15 cellular contexts compared by ENCODE assay signal in the genomic region with DNA sequence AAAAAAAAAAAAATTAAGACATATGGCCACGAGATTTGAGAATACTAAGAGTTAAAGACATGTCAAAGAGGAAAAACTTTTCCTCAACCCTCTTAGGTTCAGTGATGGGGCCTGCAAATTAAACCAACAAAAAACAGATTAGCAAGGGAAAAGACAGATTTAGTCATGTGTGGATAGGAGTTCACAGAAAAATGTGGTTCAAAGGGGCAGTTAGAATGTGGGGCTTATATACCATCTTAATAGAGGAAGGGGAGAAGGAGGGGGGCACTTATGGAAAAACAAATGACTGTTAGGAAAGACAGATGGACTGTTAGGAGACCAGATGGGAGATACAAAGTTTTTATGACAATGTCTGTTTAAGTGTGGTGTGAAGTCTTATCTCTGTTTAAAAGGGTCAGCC.
DNase-seq lines count a peak whose midpoint lies in the region; ATAC-seq lines count a peak whose summit lies in the region.
"Had no signal": no experiment of that assay in that cellular context is flagged by ENCODE, and none has a peak within 500 bp of the region (broad histone marks: within the 10 kb centered on the region; RNA-seq: fewer than 3 reads in every experiment).

No MANE protein-coding gene starts in this region.

- no peaks in the 10 kb centered on the region for H3K9me3 Mint-ChIP-seq in activated T-cell treated with anti-CD3 and anti-CD28 coated beads, Interleukin-2, amount 50 U/mL, for 72 hours
- no peaks in the 10 kb centered on the region for H3K9me3 Mint-ChIP-seq in dendritic cell treated with granulocyte-macrophage colony-stimulating factor and Interleukin-4, amounts not matched to agents 40 ng/mL and 50 ng/mL, for 4 days
- H3K9me3 Mint-ChIP-seq: CD8-positive, alpha-beta memory T cell had no signal

- intact Hi-C loops in dendritic cell treated with granulocyte-macrophage colony-stimulating factor and Interleukin-4, amounts not matched to agents 40 ng/mL and 50 ng/mL, for 4 days (cut with micrococcal nuclease) = no loop called here

- ATAC-seq in activated T-cell treated with anti-CD3 and anti-CD28 coated beads, Interleukin-2, amount 50 U/mL, for 72 hours (replicated peaks in 1 of 2) = no peak
- ATAC-seq in GM18498 (IDR thresholded peaks at IDR 0.05; ENCODE audit: unreplicated experiment) = no peak
- ATAC-seq: Right ventricle myocardium inferior had no signal

- no peak overlapping the region for H3K4me3 Mint-ChIP-seq in activated T-cell treated with anti-CD3 and anti-CD28 coated beads, Interleukin-2, amount 50 U/mL, for 72 hours
- H3K4me3 Mint-ChIP-seq in dendritic cell treated with granulocyte-macrophage colony-stimulating factor and Interleukin-4, amounts not matched to agents 40 ng/mL and 50 ng/mL, for 4 days = no peak overlapping the region
- H3K4me3 Mint-ChIP-seq: CD8-positive, alpha-beta memory T cell had no signal

- H3K27me3 Mint-ChIP-seq in activated T-cell treated with anti-CD3 and anti-CD28 coated beads, Interleukin-2, amount 50 U/mL, for 72 hours (ENCODE audit: low read depth) = no peaks in the 10 kb centered on the region
- no peaks in the 10 kb centered on the region for H3K27me3 Mint-ChIP-seq in dendritic cell treated with granulocyte-macrophage colony-stimulating factor and Interleukin-4, amounts not matched to agents 40 ng/mL and 50 ng/mL, for 4 days
- H3K27me3 Mint-ChIP-seq: CD8-positive, alpha-beta memory T cell had no signal

- DNase-seq in activated T-cell treated with anti-CD3 and anti-CD28 coated beads, Interleukin-2, amount 50 U/mL, for 72 hours = no peak
- DNase-seq in activated T-cell treated with anti-CD3 and anti-CD28 coated beads, Interleukin-2, amount 50 U/mL, for 1 hour = no peak
- peak; percentile 6 for DNase-seq in NCI-H69 (lab: John Stamatoyannopoulos, UW)
- no peak for DNase-seq in stimulated activated CD4-positive, alpha-beta T cell treated with anti-CD3 and anti-CD28 coated beads, Interleukin-2, amount 100 ng/mL, for 24 hours
- no peak for DNase-seq in NOMO-1 treated with dmso at 0.1 percent for 144 hours (lab: John Stamatoyannopoulos, UW; ENCODE audit: unreplicated experiment)
- DNase-seq: CD8-positive, alpha-beta memory T cell; DMS79; KBM-7; NCI-H1105; NCI-H1694; NCI-H2081 treated with DMSO at 0.1 percent for 48 hours; NCI-H510A treated with DMSO at 0.1 percent for 48 hours had no signal

- peaks cover 6% of the 10 kb centered on the region for H3K4me1 Mint-ChIP-seq in activated T-cell treated with anti-CD3 and anti-CD28 coated beads, Interleukin-2, amount 50 U/mL, for 72 hours (ENCODE audit: low read depth)
- peaks cover 27% of the 10 kb centered on the region for H3K4me1 Mint-ChIP-seq in dendritic cell treated with granulocyte-macrophage colony-stimulating factor and Interleukin-4, amounts not matched to agents 40 ng/mL and 50 ng/mL, for 4 days (ENCODE audit: low read depth)
- H3K4me1 Mint-ChIP-seq: CD8-positive, alpha-beta memory T cell had no signal

- H3K27ac Mint-ChIP-seq in activated T-cell treated with anti-CD3 and anti-CD28 coated beads, Interleukin-2, amount 50 U/mL, for 72 hours = peak overlapping the region; percentile 52
- peak overlapping the region; percentile 74 for H3K27ac Mint-ChIP-seq in dendritic cell treated with granulocyte-macrophage colony-stimulating factor and Interleukin-4, amounts not matched to agents 40 ng/mL and 50 ng/mL, for 4 days

- peaks cover 20 to 53% of the 10 kb centered on the region in 2 donors for H3K36me3 Mint-ChIP-seq in activated T-cell treated with anti-CD3 and anti-CD28 coated beads, Interleukin-2, amount 50 U/mL, for 72 hours (ENCODE audit: insufficient read depth in 2 of 2)
- peaks cover 5% of the 10 kb centered on the region for H3K36me3 Mint-ChIP-seq in dendritic cell treated with granulocyte-macrophage colony-stimulating factor and Interleukin-4, amounts not matched to agents 40 ng/mL and 50 ng/mL, for 4 days (ENCODE audit: low read depth)
